1 cellular context compared by ENCODE assay signal in genomic region chr14:24114536-24115450, GRCh38.
TF ChIP-seq lines count a peak whose summit lies in the region.

TSS of gene DCAF11 (plus strand) at chr14:24114777. CDS start at chr14:24115595, 818 bp downstream.
TSS of gene NRL (minus strand) at chr14:24114949. CDS start at chr14:24082848, 32,101 bp downstream.

TF ChIP-seq in HepG2, 621 proteins besides CTCF, POLR2A, EP300 and RAD21 (continued from another document and continues in another):
- TF ChIP-seq ATF6 (CRISPR knock-in tag; conservative IDR thresholded peaks at IDR 0.05): no peak
- TF ChIP-seq HES4 (CRISPR knock-in tag; IDR thresholded peaks at IDR 0.05; ENCODE audit: borderline replicate concordance): peak; percentile 88; the same call in 1 of the 2 replicates
- TF ChIP-seq ADNP (CRISPR knock-in tag; IDR thresholded peaks at IDR 0.05): no peak
- TF ChIP-seq TAF15 (IDR thresholded peaks at IDR 0.05; ENCODE audit: low read depth, low read length, poor library complexity, severe bottlenecking): peak; percentile 96
- peak; percentile 88; the same call in 1 of the 2 replicates for TF ChIP-seq THAP9 (CRISPR knock-in tag; IDR thresholded peaks at IDR 0.05; ENCODE audit: borderline replicate concordance)
- TF ChIP-seq CC2D1A (CRISPR knock-in tag; IDR thresholded peaks at IDR 0.05): no peak
- TF ChIP-seq ZMYM2 (CRISPR knock-in tag; IDR thresholded peaks at IDR 0.05): peak; percentile 99
- peak; percentile 98 for TF ChIP-seq TARDBP (CRISPR knock-in tag; IDR thresholded peaks at IDR 0.05)
- peak; percentile 100 for TF ChIP-seq HOXA5 (CRISPR knock-in tag; IDR thresholded peaks at IDR 0.05)
- TF ChIP-seq ZNF609 (CRISPR knock-in tag; IDR thresholded peaks at IDR 0.05; ENCODE audit: borderline replicate concordance): peak; percentile 83
- peak; percentile 98 for TF ChIP-seq ERF (CRISPR knock-in tag; IDR thresholded peaks at IDR 0.05)
- TF ChIP-seq HOXA7 (CRISPR knock-in tag; IDR thresholded peaks at IDR 0.05): no peak
- no peak for TF ChIP-seq NR3C1 (CRISPR knock-in tag; IDR thresholded peaks at IDR 0.05)
- no peak for TF ChIP-seq ZNF121 (CRISPR knock-in tag; IDR thresholded peaks at IDR 0.05)
- peak; percentile 96; the same call in 1 of the 2 replicates for TF ChIP-seq ZNF333 (CRISPR knock-in tag; IDR thresholded peaks at IDR 0.05; ENCODE audit: borderline replicate concordance)
- TF ChIP-seq, protein P1, sequence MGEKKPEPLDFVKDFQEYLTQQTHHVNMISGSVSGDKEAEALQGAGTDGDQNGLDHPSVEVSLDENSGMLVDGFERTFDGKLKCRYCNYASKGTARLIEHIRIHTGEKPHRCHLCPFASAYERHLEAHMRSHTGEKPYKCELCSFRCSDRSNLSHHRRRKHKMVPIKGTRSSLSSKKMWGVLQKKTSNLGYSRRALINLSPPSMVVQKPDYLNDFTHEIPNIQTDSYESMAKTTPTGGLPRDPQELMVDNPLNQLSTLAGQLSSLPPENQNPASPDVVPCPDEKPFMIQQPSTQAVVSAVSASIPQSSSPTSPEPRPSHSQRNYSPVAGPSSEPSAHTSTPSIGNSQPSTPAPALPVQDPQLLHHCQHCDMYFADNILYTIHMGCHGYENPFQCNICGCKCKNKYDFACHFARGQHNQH (CRISPR knock-in tag; IDR thresholded peaks at IDR 0.05): peak; percentile 89; the same call in 1 of the 2 replicates
- TF ChIP-seq SRSF1 (optimal IDR thresholded peaks at IDR 0.05; ENCODE audit: low read depth, low read length): peak; percentile 60
- peak; percentile 96 for TF ChIP-seq ZBTB20 (CRISPR knock-in tag; IDR thresholded peaks at IDR 0.05; ENCODE audit: borderline replicate concordance, low read depth)
- peak; percentile 95 for TF ChIP-seq ZNF451 (CRISPR knock-in tag; IDR thresholded peaks at IDR 0.05)
- no peak; the same call in 1 of the 2 replicates for TF ChIP-seq NFE2 (CRISPR knock-in tag; IDR thresholded peaks at IDR 0.05)
- no peak for TF ChIP-seq ZNF234 (CRISPR knock-in tag; conservative IDR thresholded peaks at IDR 0.05)
- TF ChIP-seq, protein P2, sequence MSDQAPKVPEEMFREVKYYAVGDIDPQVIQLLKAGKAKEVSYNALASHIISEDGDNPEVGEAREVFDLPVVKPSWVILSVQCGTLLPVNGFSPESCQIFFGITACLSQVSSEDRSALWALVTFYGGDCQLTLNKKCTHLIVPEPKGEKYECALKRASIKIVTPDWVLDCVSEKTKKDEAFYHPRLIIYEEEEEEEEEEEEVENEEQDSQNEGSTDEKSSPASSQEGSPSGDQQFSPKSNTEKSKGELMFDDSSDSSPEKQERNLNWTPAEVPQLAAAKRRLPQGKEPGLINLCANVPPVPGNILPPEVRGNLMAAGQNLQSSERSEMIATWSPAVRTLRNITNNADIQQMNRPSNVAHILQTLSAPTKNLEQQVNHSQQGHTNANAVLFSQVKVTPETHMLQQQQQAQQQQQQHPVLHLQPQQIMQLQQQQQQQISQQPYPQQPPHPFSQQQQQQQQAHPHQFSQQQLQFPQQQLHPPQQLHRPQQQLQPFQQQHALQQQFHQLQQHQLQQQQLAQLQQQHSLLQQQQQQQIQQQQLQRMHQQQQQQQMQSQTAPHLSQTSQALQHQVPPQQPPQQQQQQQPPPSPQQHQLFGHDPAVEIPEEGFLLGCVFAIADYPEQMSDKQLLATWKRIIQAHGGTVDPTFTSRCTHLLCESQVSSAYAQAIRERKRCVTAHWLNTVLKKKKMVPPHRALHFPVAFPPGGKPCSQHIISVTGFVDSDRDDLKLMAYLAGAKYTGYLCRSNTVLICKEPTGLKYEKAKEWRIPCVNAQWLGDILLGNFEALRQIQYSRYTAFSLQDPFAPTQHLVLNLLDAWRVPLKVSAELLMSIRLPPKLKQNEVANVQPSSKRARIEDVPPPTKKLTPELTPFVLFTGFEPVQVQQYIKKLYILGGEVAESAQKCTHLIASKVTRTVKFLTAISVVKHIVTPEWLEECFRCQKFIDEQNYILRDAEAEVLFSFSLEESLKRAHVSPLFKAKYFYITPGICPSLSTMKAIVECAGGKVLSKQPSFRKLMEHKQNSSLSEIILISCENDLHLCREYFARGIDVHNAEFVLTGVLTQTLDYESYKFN (CRISPR knock-in tag; conservative IDR thresholded peaks at IDR 0.05): peak; percentile 70
- TF ChIP-seq, protein P3, sequence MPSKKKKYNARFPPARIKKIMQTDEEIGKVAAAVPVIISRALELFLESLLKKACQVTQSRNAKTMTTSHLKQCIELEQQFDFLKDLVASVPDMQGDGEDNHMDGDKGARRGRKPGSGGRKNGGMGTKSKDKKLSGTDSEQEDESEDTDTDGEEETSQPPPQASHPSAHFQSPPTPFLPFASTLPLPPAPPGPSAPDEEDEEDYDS (CRISPR knock-in tag; IDR thresholded peaks at IDR 0.05): peak; percentile 89
- TF ChIP-seq, protein P4, sequence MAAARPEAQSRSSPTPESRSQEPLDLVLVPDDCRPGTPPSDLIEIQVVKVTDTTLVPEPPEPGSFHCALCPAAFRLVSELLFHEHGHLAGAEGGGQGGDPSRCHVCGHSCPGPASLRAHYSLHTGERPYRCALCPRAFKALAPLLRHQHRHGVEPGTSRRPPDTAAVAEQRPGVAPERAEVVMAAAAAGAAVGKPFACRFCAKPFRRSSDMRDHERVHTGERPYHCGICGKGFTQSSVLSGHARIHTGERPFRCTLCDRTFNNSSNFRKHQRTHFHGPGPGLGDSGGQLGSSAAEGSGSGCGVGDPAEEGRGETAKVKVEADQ (CRISPR knock-in tag; IDR thresholded peaks at IDR 0.05; ENCODE audit: borderline replicate concordance): peak; percentile 97
- no peak; a peak in 1 of 4 replicates for TF ChIP-seq NR2F1 (CRISPR knock-in tag; IDR thresholded peaks at IDR 0.05)
- TF ChIP-seq KLF9 (CRISPR knock-in tag; IDR thresholded peaks at IDR 0.05; ENCODE audit: low read depth): peak; percentile 99
- peak; percentile 86 for TF ChIP-seq ASH2L (IDR thresholded peaks at IDR 0.05; ENCODE audit: insufficient read length, low read depth, low read length)
- TF ChIP-seq ZNF766 (CRISPR knock-in tag; IDR thresholded peaks at IDR 0.05; ENCODE audit: borderline replicate concordance): peak; percentile 92
- TF ChIP-seq REST (IDR thresholded peaks at IDR 0.05; ENCODE audit: borderline replicate concordance in 1 of 2, low read depth in 1 of 2, low read length in 2 of 2): peak in 1 of 2 experiments; percentile 50; a peak in 1 of 4 replicates
- peak; percentile 99 for TF ChIP-seq SAP130 (CRISPR knock-in tag; IDR thresholded peaks at IDR 0.05; ENCODE audit: low read depth)
- TF ChIP-seq ZNF501 (CRISPR knock-in tag; IDR thresholded peaks at IDR 0.05): peak; percentile 99
- TF ChIP-seq JDP2 (CRISPR knock-in tag; IDR thresholded peaks at IDR 0.05; ENCODE audit: borderline replicate concordance): no peak
- no peak; the same call in 1 of the 2 replicates for TF ChIP-seq ZNF761 (CRISPR knock-in tag; conservative IDR thresholded peaks at IDR 0.05)
- TF ChIP-seq SYNCRIP (IDR thresholded peaks at IDR 0.05; ENCODE audit: insufficient read depth, low read depth, low read length): no peak
- peak; percentile 33; the same call in 1 of the 2 replicates for TF ChIP-seq MAFF (IDR thresholded peaks at IDR 0.05; ENCODE audit: low read depth, low read length)
- TF ChIP-seq, protein P5, sequence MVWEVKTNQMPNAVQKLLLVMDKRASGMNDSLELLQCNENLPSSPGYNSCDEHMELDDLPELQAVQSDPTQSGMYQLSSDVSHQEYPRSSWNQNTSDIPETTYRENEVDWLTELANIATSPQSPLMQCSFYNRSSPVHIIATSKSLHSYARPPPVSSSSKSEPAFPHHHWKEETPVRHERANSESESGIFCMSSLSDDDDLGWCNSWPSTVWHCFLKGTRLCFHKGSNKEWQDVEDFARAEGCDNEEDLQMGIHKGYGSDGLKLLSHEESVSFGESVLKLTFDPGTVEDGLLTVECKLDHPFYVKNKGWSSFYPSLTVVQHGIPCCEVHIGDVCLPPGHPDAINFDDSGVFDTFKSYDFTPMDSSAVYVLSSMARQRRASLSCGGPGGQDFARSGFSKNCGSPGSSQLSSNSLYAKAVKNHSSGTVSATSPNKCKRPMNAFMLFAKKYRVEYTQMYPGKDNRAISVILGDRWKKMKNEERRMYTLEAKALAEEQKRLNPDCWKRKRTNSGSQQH (CRISPR knock-in tag; IDR thresholded peaks at IDR 0.05; ENCODE audit: low read depth): peak; percentile 91
